19 cellular contexts compared by ENCODE assay signal in the genomic region with DNA sequence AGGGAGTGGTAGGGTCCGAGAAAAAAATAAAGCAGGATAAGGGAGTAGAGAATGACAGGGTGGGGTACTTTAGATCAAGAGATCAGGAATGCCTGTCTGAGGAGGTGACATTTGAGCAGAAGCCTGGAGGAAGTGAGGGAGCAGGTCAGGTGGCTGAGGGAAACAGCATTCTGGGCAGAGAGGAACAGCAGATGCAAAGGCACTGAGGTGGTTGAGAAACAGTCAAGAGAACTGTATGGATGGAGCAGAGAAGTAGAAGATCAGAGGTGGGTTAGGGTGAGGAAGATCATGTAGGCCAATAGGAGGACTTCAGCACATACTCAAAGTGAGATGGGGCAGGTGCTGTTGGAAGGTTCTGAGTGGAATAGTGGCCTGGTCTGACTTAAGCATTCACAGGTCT. TPM values are rescaled to one million over a fixed set of nuclear protein-coding genes. Genes with fewer than 3 reads are reported as not detected.
DNase-seq lines count a peak whose midpoint lies in the region; FAIRE-seq and TF ChIP-seq lines count a peak whose summit lies in the region.
"Had no signal": no experiment of that assay in that cellular context is flagged by ENCODE, and none has a peak within 500 bp of the region (broad histone marks: within the 10 kb centered on the region; RNA-seq: fewer than 3 reads in every experiment).

No MANE protein-coding gene starts in this region.

- H3K27me3 Mint-ChIP-seq in astrocyte (ENCODE audit: low read depth, unreplicated experiment) (no peaks in the 10 kb centered on the region), Calu3 (ENCODE audit: unreplicated experiment) (no peaks in the 10 kb centered on the region)

- CTCF ChIA-PET in Calu3 (lab: Charles Lee), result no interaction called here

- H3K4me1 ChIP-seq in BLaER1 (peaks cover 99% of the 10 kb centered on the region), astrocyte (ENCODE audit: insufficient read depth, low read length) (peaks cover 70% of the 10 kb centered on the region), rectal smooth muscle tissue (ENCODE audit: control insufficient read depth, insufficient read depth, low read length) (peaks cover 84% of the 10 kb centered on the region), MM.1S (ENCODE audit: low read length) (peaks cover 5% of the 10 kb centered on the region; the same call in 1 of the 2 replicates)

- no peak for TF ChIP-seq CTCF in astrocyte (IDR thresholded peaks at IDR 0.05; ENCODE audit: insufficient read depth, low read depth, low read length)
- no peak for TF ChIP-seq CTCF in Calu3 (IDR thresholded peaks at IDR 0.05; ENCODE audit: unreplicated experiment)
- no peak for TF ChIP-seq CTCF in MM.1S (IDR thresholded peaks at IDR 0.05; ENCODE audit: low read length)

- FAIRE-seq in astrocyte (lab: Jason Lieb, UNC), result no peak

- H3K4me3 Mint-ChIP-seq in astrocyte (ENCODE audit: unreplicated experiment) (peak overlapping the region; percentile 4), Calu3 (ENCODE audit: low read depth, unreplicated experiment) (no peak overlapping the region)
- H3K4me3 Mint-ChIP-seq: activated B cell treated with CpG ODN at 0.5 μM for 24 hours; activated CD8-positive, alpha-beta memory T cell treated with anti-CD3 and anti-CD28 coated beads, Interleukin-2, amount 10 ng/mL, durations not matched to agents 7 days and 5 days; effector memory CD8-positive, alpha-beta T cell had no signal

- H3K36me3 Mint-ChIP-seq in astrocyte (ENCODE audit: low read depth, unreplicated experiment) (peaks cover 15% of the 10 kb centered on the region), Calu3 (ENCODE audit: insufficient read depth, unreplicated experiment) (peaks cover 7% of the 10 kb centered on the region)
- H3K36me3 Mint-ChIP-seq: activated CD8-positive, alpha-beta memory T cell treated with anti-CD3 and anti-CD28 coated beads, Interleukin-2, amount 10 ng/mL, durations not matched to agents 7 days and 5 days had no signal

- H4K20me1 ChIP-seq in BLaER1 (peaks cover 14% of the 10 kb centered on the region), astrocyte (ENCODE audit: insufficient read depth, low read length) (peaks cover 84% of the 10 kb centered on the region), MM.1S (ENCODE audit: insufficient read depth, low read length) (no peaks in the 10 kb centered on the region)

- peak overlapping the region; percentile 77 for H3K27ac Mint-ChIP-seq in astrocyte (ENCODE audit: unreplicated experiment)
- no peak overlapping the region for H3K27ac Mint-ChIP-seq in Calu3 (ENCODE audit: unreplicated experiment)
- H3K27ac Mint-ChIP-seq: activated B cell treated with CpG ODN at 0.5 μM for 24 hours; activated CD8-positive, alpha-beta memory T cell treated with anti-CD3 and anti-CD28 coated beads, Interleukin-2, amount 10 ng/mL, durations not matched to agents 7 days and 5 days had no signal

- no peak overlapping the region for H2AFZ ChIP-seq in astrocyte (ENCODE audit: low read depth, low read length)
- no peak overlapping the region for H2AFZ ChIP-seq in MM.1S (ENCODE audit: low read length)

- peaks cover 61% of the 10 kb centered on the region for H3K4me1 Mint-ChIP-seq in astrocyte (ENCODE audit: low read depth, unreplicated experiment)
- peaks cover 29% of the 10 kb centered on the region for H3K4me1 Mint-ChIP-seq in Calu3 (ENCODE audit: low read depth, unreplicated experiment)

- H3K27me3 ChIP-seq in BLaER1, result no peaks in the 10 kb centered on the region
- H3K27me3 ChIP-seq in astrocyte (ENCODE audit: insufficient read depth, low read length), result no peaks in the 10 kb centered on the region
- no peaks in the 10 kb centered on the region for H3K27me3 ChIP-seq in layer of hippocampus (ENCODE audit: control insufficient read depth, insufficient read depth, low read length)
- H3K27me3 ChIP-seq in rectal smooth muscle tissue (ENCODE audit: control insufficient read depth, insufficient read depth, low read length), result no peaks in the 10 kb centered on the region
- H3K27me3 ChIP-seq in MM.1S (replicated peaks; ENCODE audit: insufficient read depth, low read length), result no peaks in the 10 kb centered on the region
- H3K27me3 ChIP-seq: body of pancreas had no signal

- BruUV-seq in Calu3 (replicated peaks; lab: Mats Ljungman, UMichigan), result no TSS peak

- intact Hi-C loops in Calu3 (cut with micrococcal nuclease; ENCODE audit: unreplicated experiment), result no loop called here

- H3K36me3 ChIP-seq in BLaER1, result no peaks in the 10 kb centered on the region
- no peaks in the 10 kb centered on the region for H3K36me3 ChIP-seq in astrocyte (ENCODE audit: insufficient read depth, low read length)
- no peaks in the 10 kb centered on the region for H3K36me3 ChIP-seq in rectal smooth muscle tissue (ENCODE audit: control insufficient read depth, insufficient read depth, low read length)
- H3K36me3 ChIP-seq in MM.1S (replicated peaks; ENCODE audit: insufficient read depth, low read length), result no peaks in the 10 kb centered on the region

- no peaks in the 10 kb centered on the region for H3K9me2 ChIP-seq in MM.1S (replicated peaks; ENCODE audit: insufficient read depth, low read length)

- DNase-seq in astrocyte (ENCODE audit: low read depth) (no peak), Calu3 (no peak), superior temporal gyrus (ENCODE audit: extremely low spot score) (no peak), MM.1S (no peak), NCI-H1105 (lab: John Stamatoyannopoulos, UW) (no peak)
- DNase-seq: activated B cell treated with CpG ODN at 0.5 μM for 24 hours; activated CD8-positive, alpha-beta memory T cell treated with anti-CD3 and anti-CD28 coated beads, Interleukin-2, amount 10 ng/mL, durations not matched to agents 7 days and 5 days; activated gamma-delta T cell treated with Interleukin-2 at 50 U/mL for 16 hours; AML-193; body of pancreas; DMS53; effector memory CD8-positive, alpha-beta T cell; foreskin melanocyte; mucosa of descending colon; NCI-H2081; PC-3 had no signal

- H3K27ac ChIP-seq in BLaER1 (no peak overlapping the region), astrocyte (ENCODE audit: low read depth, low read length) (peak overlapping the region; percentile 79), layer of hippocampus (ENCODE audit: low read depth, low read length) (peak overlapping the region; percentile 73), rectal smooth muscle tissue (ENCODE audit: low read depth, low read length) (peak overlapping the region; percentile 97), MM.1S (ENCODE audit: low read length) (no peak overlapping the region)

- H3K4me3 ChIP-seq in BLaER1 (no peak overlapping the region), astrocyte (ENCODE audit: insufficient read depth, low read depth, low read length) (no peak overlapping the region), rectal smooth muscle tissue (ENCODE audit: low read length) (peak overlapping the region; percentile 14), MM.1S (ENCODE audit: low read length) (no peak overlapping the region)
- H3K4me3 ChIP-seq: body of pancreas, mucosa of descending colon had no signal

- no peaks in the 10 kb centered on the region for H3K9me3 Mint-ChIP-seq in astrocyte (ENCODE audit: unreplicated experiment)
- H3K9me3 Mint-ChIP-seq in Calu3 (ENCODE audit: low read depth, unreplicated experiment), result no peaks in the 10 kb centered on the region
- H3K9me3 Mint-ChIP-seq: activated B cell treated with CpG ODN at 0.5 μM for 24 hours; effector memory CD8-positive, alpha-beta T cell had no signal

- H3K9me3 ChIP-seq in BLaER1 (no peaks in the 10 kb centered on the region), astrocyte (ENCODE audit: insufficient read depth, low read depth, low read length) (no peaks in the 10 kb centered on the region), MM.1S (replicated peaks; ENCODE audit: insufficient read depth, low read length) (no peaks in the 10 kb centered on the region)
- H3K9me3 ChIP-seq: body of pancreas, mucosa of descending colon had no signal

- H3F3A ChIP-seq in MM.1S (ENCODE audit: insufficient read depth, low read length), result no peaks in the 10 kb centered on the region

- H3K9ac ChIP-seq in BLaER1 (no peak overlapping the region), astrocyte (ENCODE audit: low read length) (peak overlapping the region; percentile 70), rectal smooth muscle tissue (ENCODE audit: low read length) (no peak overlapping the region), MM.1S (ENCODE audit: low read length) (no peak overlapping the region)

- H3K4me2 ChIP-seq in BLaER1 (peak overlapping the region; percentile 99; the same call in 1 of the 2 replicates), astrocyte (ENCODE audit: low read length) (peak overlapping the region; percentile 13), MM.1S (ENCODE audit: low read depth, low read length) (no peak overlapping the region)

- H3K79me2 ChIP-seq in astrocyte (ENCODE audit: insufficient read depth, low read length) (peaks cover 98% of the 10 kb centered on the region), MM.1S (ENCODE audit: low read length) (no peaks in the 10 kb centered on the region)

RNA-seq across cellular contexts. Expression of gene ARHGEF17, which starts 8.3 kb away (rescaled TPM):
- total RNA-seq in astrocyte (59.7 and 66.4 TPM in 2 replicates), Calu3 (2022) (22.0 and 22.3 TPM in 2 replicates)
- total RNA-seq: activated CD8-positive, alpha-beta memory T cell treated with anti-CD3 and anti-CD28 coated beads, Interleukin-2, amount 10 ng/mL, durations not matched to agents 7 days and 5 days had no signal

RNA-seq across cellular contexts. Expression of gene P2RY6, which starts 44.3 kb away (rescaled TPM):
- total RNA-seq in astrocyte, result 0.14 and 0.75 TPM in 2 replicates
- total RNA-seq in Calu3 (2022), result 0.42 TPM in 1 of 2 replicates, not detected in the other
- total RNA-seq: activated CD8-positive, alpha-beta memory T cell treated with anti-CD3 and anti-CD28 coated beads, Interleukin-2, amount 10 ng/mL, durations not matched to agents 7 days and 5 days; body of pancreas had no signal

RNA-seq across cellular contexts. Expression of gene RELT, which starts 59.8 kb away (rescaled TPM):
- total RNA-seq in astrocyte (3.6 and 5.2 TPM in 2 replicates), Calu3 (2022) (11.8 and 12.2 TPM in 2 replicates)

Comparison
In these comparisons a context has a peak if more than half of its experiments do, and no peak if none do; other contexts are left out.
1. H3K27ac ChIP-seq: peak in astrocyte (single experiment), layer of hippocampus (single experiment) and rectal smooth muscle tissue (single experiment); none in BLaER1 (single experiment) and MM.1S (single experiment).